In genomic region chr11:4607782-4608666, GRCh38 we compare ENCODE assay signal across 8 cellular contexts.
DNase-seq lines count a peak whose midpoint lies in the region; ATAC-seq, FAIRE-seq and TF ChIP-seq lines count a peak whose summit lies in the region.

A gene with protein sequence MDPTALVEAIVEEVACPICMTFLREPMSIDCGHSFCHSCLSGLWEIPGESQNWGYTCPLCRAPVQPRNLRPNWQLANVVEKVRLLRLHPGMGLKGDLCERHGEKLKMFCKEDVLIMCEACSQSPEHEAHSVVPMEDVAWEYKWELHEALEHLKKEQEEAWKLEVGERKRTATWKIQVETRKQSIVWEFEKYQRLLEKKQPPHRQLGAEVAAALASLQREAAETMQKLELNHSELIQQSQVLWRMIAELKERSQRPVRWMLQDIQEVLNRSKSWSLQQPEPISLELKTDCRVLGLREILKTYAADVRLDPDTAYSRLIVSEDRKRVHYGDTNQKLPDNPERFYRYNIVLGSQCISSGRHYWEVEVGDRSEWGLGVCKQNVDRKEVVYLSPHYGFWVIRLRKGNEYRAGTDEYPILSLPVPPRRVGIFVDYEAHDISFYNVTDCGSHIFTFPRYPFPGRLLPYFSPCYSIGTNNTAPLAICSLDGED (minus strand): TSS chr11:4608231. CDS start chr11:4605504, 2,727 bp downstream.

- peak; percentile 84 for TF ChIP-seq POLR2A in GM15510 (IDR thresholded peaks at IDR 0.05; ENCODE audit: borderline replicate concordance, extremely low read depth, insufficient read length)

- peak; percentile 70 for DNase-seq in NCI-H1694 treated with DMSO at 0.1 percent for 48 hours (lab: John Stamatoyannopoulos, UW)
- DNase-seq in T-helper 9 cell: peak; percentile 87
- peak; percentile 98 for DNase-seq in astrocyte of the hippocampus (ENCODE audit: low read depth, low spot score)
- DNase-seq in hepatic stellate cell (ENCODE audit: low spot score): peak; percentile 98
- peak; percentile 94 for DNase-seq in retina
- no peak for DNase-seq in D721Med (ENCODE audit: insufficient read length, low spot score)

- peak; percentile 100 for ATAC-seq in HG02852 (IDR thresholded peaks at IDR 0.05; ENCODE audit: unreplicated experiment)

- TF ChIP-seq CTCF in D721Med (IDR thresholded peaks at IDR 0.05; ENCODE audit: insufficient read depth, missing control alignments): no peak

- no peak for FAIRE-seq in D721Med (lab: Jason Lieb, UNC)
